Comparison of ENCODE assay signal across 1 cellular context in genomic region chrX:49197543-49198087, GRCh38.
TF ChIP-seq lines count a peak whose summit lies in the region.

No MANE protein-coding gene starts in this region.

TF ChIP-seq in HepG2, 621 proteins besides CTCF, POLR2A, EP300 and RAD21 (continues in another document):
- TF ChIP-seq, protein P1, sequence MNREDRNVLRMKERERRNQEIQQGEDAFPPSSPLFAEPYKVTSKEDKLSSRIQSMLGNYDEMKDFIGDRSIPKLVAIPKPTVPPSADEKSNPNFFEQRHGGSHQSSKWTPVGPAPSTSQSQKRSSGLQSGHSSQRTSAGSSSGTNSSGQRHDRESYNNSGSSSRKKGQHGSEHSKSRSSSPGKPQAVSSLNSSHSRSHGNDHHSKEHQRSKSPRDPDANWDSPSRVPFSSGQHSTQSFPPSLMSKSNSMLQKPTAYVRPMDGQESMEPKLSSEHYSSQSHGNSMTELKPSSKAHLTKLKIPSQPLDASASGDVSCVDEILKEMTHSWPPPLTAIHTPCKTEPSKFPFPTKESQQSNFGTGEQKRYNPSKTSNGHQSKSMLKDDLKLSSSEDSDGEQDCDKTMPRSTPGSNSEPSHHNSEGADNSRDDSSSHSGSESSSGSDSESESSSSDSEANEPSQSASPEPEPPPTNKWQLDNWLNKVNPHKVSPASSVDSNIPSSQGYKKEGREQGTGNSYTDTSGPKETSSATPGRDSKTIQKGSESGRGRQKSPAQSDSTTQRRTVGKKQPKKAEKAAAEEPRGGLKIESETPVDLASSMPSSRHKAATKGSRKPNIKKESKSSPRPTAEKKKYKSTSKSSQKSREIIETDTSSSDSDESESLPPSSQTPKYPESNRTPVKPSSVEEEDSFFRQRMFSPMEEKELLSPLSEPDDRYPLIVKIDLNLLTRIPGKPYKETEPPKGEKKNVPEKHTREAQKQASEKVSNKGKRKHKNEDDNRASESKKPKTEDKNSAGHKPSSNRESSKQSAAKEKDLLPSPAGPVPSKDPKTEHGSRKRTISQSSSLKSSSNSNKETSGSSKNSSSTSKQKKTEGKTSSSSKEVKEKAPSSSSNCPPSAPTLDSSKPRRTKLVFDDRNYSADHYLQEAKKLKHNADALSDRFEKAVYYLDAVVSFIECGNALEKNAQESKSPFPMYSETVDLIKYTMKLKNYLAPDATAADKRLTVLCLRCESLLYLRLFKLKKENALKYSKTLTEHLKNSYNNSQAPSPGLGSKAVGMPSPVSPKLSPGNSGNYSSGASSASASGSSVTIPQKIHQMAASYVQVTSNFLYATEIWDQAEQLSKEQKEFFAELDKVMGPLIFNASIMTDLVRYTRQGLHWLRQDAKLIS (CRISPR knock-in tag; IDR thresholded peaks at IDR 0.05) = no peak
- TF ChIP-seq SMAD3 (CRISPR knock-in tag; IDR thresholded peaks at IDR 0.05) (no peak), JARID2 (CRISPR knock-in tag; IDR thresholded peaks at IDR 0.05; ENCODE audit: insufficient replicate concordance) (no peak), ZNF530 (CRISPR knock-in tag; IDR thresholded peaks at IDR 0.05; ENCODE audit: low read depth) (no peak), ZNF431 (CRISPR knock-in tag; IDR thresholded peaks at IDR 0.05; ENCODE audit: borderline replicate concordance, low read depth) (no peak), JUNB (CRISPR knock-in tag; IDR thresholded peaks at IDR 0.05; ENCODE audit: borderline replicate concordance) (no peak), ZNF318 (CRISPR knock-in tag; IDR thresholded peaks at IDR 0.05) (no peak), ZNF121 (CRISPR knock-in tag; IDR thresholded peaks at IDR 0.05) (no peak), CHCHD3 (CRISPR knock-in tag; IDR thresholded peaks at IDR 0.05) (no peak), RFXAP (CRISPR knock-in tag; IDR thresholded peaks at IDR 0.05; ENCODE audit: borderline replicate concordance) (no peak), NR1H2 (CRISPR knock-in tag; IDR thresholded peaks at IDR 0.05; ENCODE audit: borderline replicate concordance, low read depth) (no peak), POLR2AphosphoS5 (IDR thresholded peaks at IDR 0.05; ENCODE audit: low read depth, low read length) (no peak), SSRP1 (CRISPR knock-in tag; IDR thresholded peaks at IDR 0.05) (no peak), JDP2 (CRISPR knock-in tag; IDR thresholded peaks at IDR 0.05; ENCODE audit: borderline replicate concordance) (no peak), U2AF1 (optimal IDR thresholded peaks at IDR 0.05; ENCODE audit: low read depth, low read length) (no peak), MTA3 (CRISPR knock-in tag; IDR thresholded peaks at IDR 0.05) (no peak), MED1 (CRISPR knock-in tag; IDR thresholded peaks at IDR 0.05) (0 out of 2 replicates have a peak, but pooled peaks have one; percentile 12), BRCA1 (CRISPR knock-in tag; IDR thresholded peaks at IDR 0.05) (no peak), ZMYM4 (CRISPR knock-in tag; IDR thresholded peaks at IDR 0.05) (no peak), ZNF207 (IDR thresholded peaks at IDR 0.05; ENCODE audit: borderline replicate concordance) (no peak), HMGXB4 (CRISPR knock-in tag; IDR thresholded peaks at IDR 0.05; ENCODE audit: borderline replicate concordance in 1 of 2, low read depth in 1 of 2) (no peak), CAMTA2 (CRISPR knock-in tag; IDR thresholded peaks at IDR 0.05; ENCODE audit: borderline replicate concordance) (no peak), ZNF577 (CRISPR knock-in tag; IDR thresholded peaks at IDR 0.05; ENCODE audit: borderline replicate concordance, low read depth) (no peak), ADNP (CRISPR knock-in tag; IDR thresholded peaks at IDR 0.05) (no peak), TAF1 (CRISPR knock-in tag; IDR thresholded peaks at IDR 0.05) (no peak), KLF12 (CRISPR knock-in tag; IDR thresholded peaks at IDR 0.05; ENCODE audit: borderline replicate concordance) (no peak), SMARCE1 (IDR thresholded peaks at IDR 0.05; ENCODE audit: borderline replicate concordance) (no peak)
- TF ChIP-seq, protein P2, sequence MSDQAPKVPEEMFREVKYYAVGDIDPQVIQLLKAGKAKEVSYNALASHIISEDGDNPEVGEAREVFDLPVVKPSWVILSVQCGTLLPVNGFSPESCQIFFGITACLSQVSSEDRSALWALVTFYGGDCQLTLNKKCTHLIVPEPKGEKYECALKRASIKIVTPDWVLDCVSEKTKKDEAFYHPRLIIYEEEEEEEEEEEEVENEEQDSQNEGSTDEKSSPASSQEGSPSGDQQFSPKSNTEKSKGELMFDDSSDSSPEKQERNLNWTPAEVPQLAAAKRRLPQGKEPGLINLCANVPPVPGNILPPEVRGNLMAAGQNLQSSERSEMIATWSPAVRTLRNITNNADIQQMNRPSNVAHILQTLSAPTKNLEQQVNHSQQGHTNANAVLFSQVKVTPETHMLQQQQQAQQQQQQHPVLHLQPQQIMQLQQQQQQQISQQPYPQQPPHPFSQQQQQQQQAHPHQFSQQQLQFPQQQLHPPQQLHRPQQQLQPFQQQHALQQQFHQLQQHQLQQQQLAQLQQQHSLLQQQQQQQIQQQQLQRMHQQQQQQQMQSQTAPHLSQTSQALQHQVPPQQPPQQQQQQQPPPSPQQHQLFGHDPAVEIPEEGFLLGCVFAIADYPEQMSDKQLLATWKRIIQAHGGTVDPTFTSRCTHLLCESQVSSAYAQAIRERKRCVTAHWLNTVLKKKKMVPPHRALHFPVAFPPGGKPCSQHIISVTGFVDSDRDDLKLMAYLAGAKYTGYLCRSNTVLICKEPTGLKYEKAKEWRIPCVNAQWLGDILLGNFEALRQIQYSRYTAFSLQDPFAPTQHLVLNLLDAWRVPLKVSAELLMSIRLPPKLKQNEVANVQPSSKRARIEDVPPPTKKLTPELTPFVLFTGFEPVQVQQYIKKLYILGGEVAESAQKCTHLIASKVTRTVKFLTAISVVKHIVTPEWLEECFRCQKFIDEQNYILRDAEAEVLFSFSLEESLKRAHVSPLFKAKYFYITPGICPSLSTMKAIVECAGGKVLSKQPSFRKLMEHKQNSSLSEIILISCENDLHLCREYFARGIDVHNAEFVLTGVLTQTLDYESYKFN (CRISPR knock-in tag; conservative IDR thresholded peaks at IDR 0.05) = peak; percentile 47; the same call in 1 of the 2 replicates
- TF ChIP-seq, protein P3, sequence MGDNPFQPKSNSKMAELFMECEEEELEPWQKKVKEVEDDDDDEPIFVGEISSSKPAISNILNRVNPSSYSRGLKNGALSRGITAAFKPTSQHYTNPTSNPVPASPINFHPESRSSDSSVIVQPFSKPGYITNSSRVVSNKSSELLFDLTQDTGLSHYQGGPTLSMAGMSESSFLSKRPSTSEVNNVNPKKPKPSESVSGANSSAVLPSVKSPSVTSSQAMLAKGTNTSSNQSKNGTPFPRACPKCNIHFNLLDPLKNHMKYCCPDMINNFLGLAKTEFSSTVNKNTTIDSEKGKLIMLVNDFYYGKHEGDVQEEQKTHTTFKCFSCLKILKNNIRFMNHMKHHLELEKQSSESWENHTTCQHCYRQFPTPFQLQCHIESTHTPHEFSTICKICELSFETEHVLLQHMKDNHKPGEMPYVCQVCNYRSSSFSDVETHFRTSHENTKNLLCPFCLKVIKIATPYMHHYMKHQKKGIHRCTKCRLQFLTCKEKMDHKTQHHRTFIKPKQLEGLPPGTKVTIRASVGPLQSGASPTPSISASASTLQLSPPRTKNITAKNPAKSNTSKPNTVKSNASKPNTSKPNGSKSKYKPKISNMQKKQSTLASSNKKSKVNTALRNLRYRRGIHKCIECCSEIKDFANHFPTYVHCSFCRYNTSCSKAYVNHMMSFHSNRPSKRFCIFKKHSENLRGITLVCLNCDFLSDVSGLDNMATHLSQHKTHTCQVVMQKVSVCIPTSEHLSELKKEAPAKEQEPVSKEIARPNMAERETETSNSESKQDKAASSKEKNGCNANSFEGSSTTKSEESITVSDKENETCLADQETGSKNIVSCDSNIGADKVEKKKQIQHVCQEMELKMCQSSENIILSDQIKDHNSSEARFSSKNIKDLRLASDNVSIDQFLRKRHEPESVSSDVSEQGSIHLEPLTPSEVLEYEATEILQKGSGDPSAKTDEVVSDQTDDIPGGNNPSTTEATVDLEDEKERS (CRISPR knock-in tag; IDR thresholded peaks at IDR 0.05) = no peak
- TF ChIP-seq, protein P4, sequence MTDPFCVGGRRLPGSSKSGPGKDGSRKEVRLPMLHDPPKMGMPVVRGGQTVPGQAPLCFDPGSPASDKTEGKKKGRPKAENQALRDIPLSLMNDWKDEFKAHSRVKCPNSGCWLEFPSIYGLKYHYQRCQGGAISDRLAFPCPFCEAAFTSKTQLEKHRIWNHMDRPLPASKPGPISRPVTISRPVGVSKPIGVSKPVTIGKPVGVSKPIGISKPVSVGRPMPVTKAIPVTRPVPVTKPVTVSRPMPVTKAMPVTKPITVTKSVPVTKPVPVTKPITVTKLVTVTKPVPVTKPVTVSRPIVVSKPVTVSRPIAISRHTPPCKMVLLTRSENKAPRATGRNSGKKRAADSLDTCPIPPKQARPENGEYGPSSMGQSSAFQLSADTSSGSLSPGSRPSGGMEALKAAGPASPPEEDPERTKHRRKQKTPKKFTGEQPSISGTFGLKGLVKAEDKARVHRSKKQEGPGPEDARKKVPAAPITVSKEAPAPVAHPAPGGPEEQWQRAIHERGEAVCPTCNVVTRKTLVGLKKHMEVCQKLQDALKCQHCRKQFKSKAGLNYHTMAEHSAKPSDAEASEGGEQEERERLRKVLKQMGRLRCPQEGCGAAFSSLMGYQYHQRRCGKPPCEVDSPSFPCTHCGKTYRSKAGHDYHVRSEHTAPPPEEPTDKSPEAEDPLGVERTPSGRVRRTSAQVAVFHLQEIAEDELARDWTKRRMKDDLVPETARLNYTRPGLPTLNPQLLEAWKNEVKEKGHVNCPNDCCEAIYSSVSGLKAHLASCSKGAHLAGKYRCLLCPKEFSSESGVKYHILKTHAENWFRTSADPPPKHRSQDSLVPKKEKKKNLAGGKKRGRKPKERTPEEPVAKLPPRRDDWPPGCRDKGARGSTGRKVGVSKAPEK (CRISPR knock-in tag; IDR thresholded peaks at IDR 0.05; ENCODE audit: borderline replicate concordance) = no peak
- TF ChIP-seq, protein P5, sequence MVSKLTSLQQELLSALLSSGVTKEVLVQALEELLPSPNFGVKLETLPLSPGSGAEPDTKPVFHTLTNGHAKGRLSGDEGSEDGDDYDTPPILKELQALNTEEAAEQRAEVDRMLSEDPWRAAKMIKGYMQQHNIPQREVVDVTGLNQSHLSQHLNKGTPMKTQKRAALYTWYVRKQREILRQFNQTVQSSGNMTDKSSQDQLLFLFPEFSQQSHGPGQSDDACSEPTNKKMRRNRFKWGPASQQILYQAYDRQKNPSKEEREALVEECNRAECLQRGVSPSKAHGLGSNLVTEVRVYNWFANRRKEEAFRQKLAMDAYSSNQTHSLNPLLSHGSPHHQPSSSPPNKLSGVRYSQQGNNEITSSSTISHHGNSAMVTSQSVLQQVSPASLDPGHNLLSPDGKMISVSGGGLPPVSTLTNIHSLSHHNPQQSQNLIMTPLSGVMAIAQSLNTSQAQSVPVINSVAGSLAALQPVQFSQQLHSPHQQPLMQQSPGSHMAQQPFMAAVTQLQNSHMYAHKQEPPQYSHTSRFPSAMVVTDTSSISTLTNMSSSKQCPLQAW (CRISPR knock-in tag; IDR thresholded peaks at IDR 0.05) = no peak
